In the genomic region with DNA sequence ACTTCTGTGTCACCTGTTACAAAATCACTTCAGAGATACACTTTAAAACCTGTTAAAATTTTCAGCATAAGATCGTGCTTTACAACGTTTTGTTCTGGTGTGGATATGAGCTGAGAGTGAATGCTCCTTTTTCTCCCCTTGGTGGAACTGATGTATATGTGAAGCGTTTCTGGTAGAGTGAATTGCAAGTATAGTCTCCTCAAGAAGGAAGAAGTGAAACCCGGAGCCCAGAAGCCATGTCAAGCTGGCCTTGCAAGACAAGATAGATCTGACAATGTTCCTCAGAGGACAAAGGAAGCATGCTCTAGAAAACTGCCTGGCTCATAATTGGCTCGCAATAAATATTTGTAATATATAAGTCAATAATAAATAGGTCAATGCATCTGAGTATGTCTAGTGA, we compare ENCODE assay signal across 1 cellular context.
TF ChIP-seq lines count a peak whose summit lies in the region.

No MANE protein-coding gene starts in this region.

TF ChIP-seq in GM23338, 12 proteins besides CTCF, POLR2A, EP300 and RAD21 (continued from another document):
- TF ChIP-seq, protein P1, sequence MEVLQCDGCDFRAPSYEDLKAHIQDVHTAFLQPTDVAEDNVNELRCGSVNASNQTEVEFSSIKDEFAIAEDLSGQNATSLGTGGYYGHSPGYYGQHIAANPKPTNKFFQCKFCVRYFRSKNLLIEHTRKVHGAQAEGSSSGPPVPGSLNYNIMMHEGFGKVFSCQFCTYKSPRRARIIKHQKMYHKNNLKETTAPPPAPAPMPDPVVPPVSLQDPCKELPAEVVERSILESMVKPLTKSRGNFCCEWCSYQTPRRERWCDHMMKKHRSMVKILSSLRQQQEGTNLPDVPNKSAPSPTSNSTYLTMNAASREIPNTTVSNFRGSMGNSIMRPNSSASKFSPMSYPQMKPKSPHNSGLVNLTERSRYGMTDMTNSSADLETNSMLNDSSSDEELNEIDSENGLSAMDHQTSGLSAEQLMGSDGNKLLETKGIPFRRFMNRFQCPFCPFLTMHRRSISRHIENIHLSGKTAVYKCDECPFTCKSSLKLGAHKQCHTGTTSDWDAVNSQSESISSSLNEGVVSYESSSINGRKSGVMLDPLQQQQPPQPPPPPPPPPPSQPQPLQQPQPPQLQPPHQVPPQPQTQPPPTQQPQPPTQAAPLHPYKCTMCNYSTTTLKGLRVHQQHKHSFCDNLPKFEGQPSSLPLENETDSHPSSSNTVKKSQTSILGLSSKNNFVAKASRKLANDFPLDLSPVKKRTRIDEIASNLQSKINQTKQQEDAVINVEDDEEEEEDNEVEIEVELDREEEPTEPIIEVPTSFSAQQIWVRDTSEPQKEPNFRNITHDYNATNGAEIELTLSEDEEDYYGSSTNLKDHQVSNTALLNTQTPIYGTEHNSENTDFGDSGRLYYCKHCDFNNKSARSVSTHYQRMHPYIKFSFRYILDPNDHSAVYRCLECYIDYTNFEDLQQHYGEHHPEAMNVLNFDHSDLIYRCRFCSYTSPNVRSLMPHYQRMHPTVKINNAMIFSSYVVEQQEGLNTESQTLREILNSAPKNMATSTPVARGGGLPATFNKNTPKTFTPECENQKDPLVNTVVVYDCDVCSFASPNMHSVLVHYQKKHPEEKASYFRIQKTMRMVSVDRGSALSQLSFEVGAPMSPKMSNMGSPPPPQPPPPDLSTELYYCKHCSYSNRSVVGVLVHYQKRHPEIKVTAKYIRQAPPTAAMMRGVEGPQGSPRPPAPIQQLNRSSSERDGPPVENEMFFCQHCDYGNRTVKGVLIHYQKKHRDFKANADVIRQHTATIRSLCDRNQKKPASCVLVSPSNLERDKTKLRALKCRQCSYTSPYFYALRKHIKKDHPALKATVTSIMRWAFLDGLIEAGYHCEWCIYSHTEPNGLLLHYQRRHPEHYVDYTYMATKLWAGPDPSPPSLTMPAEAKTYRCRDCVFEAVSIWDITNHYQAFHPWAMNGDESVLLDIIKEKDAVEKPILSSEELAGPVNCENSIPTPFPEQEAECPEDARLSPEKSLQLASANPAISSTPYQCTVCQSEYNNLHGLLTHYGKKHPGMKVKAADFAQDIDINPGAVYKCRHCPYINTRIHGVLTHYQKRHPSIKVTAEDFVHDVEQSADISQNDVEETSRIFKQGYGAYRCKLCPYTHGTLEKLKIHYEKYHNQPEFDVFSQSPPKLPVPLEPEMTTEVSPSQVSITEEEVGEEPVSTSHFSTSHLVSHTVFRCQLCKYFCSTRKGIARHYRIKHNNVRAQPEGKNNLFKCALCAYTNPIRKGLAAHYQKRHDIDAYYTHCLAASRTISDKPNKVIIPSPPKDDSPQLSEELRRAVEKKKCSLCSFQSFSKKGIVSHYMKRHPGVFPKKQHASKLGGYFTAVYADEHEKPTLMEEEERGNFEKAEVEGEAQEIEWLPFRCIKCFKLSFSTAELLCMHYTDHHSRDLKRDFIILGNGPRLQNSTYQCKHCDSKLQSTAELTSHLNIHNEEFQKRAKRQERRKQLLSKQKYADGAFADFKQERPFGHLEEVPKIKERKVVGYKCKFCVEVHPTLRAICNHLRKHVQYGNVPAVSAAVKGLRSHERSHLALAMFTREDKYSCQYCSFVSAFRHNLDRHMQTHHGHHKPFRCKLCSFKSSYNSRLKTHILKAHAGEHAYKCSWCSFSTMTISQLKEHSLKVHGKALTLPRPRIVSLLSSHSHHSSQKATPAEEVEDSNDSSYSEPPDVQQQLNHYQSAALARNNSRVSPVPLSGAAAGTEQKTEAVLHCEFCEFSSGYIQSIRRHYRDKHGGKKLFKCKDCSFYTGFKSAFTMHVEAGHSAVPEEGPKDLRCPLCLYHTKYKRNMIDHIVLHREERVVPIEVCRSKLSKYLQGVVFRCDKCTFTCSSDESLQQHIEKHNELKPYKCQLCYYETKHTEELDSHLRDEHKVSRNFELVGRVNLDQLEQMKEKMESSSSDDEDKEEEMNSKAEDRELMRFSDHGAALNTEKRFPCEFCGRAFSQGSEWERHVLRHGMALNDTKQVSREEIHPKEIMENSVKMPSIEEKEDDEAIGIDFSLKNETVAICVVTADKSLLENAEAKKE (CRISPR knock-in tag; IDR thresholded peaks at IDR 0.05), result no peak
